Comparison of ENCODE assay signal across 8 cellular contexts in genomic region chr1:83905315-83905907, GRCh38.
DNase-seq lines count a peak whose midpoint lies in the region; ATAC-seq and TF ChIP-seq lines count a peak whose summit lies in the region.

No MANE protein-coding gene starts in this region.

- peak; percentile 1 for DNase-seq in SIG-M5 treated with dmso at 0.1 percent for 504 hours (lab: John Stamatoyannopoulos, UW; ENCODE audit: unreplicated experiment)
- no peak for DNase-seq in SIG-M5 (lab: John Stamatoyannopoulos, UW)
- peak; percentile 11 for DNase-seq in M059J (ENCODE audit: low read depth)
- no peak for DNase-seq in ascending aorta (ENCODE audit: low spot score in 2 of 2)
- DNase-seq in lung microvascular endothelial cell (ENCODE audit: low read depth in 2 of 2), result peak; percentile 23 to 39
- no peak for DNase-seq in activated naive CD4-positive, alpha-beta T cell treated with anti-CD3 and anti-CD28 coated beads, Interleukin-2, amount 50 U/mL, for 16 hours

- H3K4me1 ChIP-seq in ascending aorta, result peaks cover 0 to 2% of the 10 kb centered on the region in 2 donors

- no peak overlapping the region for H3K27ac ChIP-seq in ascending aorta

- no peaks in the 10 kb centered on the region for H3K27me3 ChIP-seq in ascending aorta

- ATAC-seq in stimulated activated memory B cell treated with anti-CD40 and anti-IgM and Interleukin-4, amounts not matched to agents 10 μg/mL and 1 μg/mL and 100 μg/mL, for 72 hours, result no peak
- no peak for ATAC-seq in GM18520 (IDR thresholded peaks at IDR 0.05; ENCODE audit: unreplicated experiment)

- H3K36me3 Mint-ChIP-seq in stimulated activated memory B cell treated with anti-CD40 and anti-IgM and Interleukin-4, amounts not matched to agents 10 μg/mL and 1 μg/mL and 100 μg/mL, for 72 hours, result no peaks in the 10 kb centered on the region

- no peak overlapping the region for H3K4me3 ChIP-seq in ascending aorta

- no peak overlapping the region for H3K4me3 Mint-ChIP-seq in stimulated activated memory B cell treated with anti-CD40 and anti-IgM and Interleukin-4, amounts not matched to agents 10 μg/mL and 1 μg/mL and 100 μg/mL, for 72 hours

- intact Hi-C loops in ascending aorta (cut with DNase I), result no loop called here

- no peaks in the 10 kb centered on the region for H3K9me3 ChIP-seq in ascending aorta

- peak in 2 of 3 experiments; percentile 57 to 67 for TF ChIP-seq CTCF in ascending aorta (IDR thresholded peaks at IDR 0.05)

- H3K9me3 Mint-ChIP-seq in stimulated activated memory B cell treated with anti-CD40 and anti-IgM and Interleukin-4, amounts not matched to agents 10 μg/mL and 1 μg/mL and 100 μg/mL, for 72 hours, result no peaks in the 10 kb centered on the region

- H3K4me1 Mint-ChIP-seq in stimulated activated memory B cell treated with anti-CD40 and anti-IgM and Interleukin-4, amounts not matched to agents 10 μg/mL and 1 μg/mL and 100 μg/mL, for 72 hours, result no peaks in the 10 kb centered on the region

- H3K27me3 Mint-ChIP-seq in stimulated activated memory B cell treated with anti-CD40 and anti-IgM and Interleukin-4, amounts not matched to agents 10 μg/mL and 1 μg/mL and 100 μg/mL, for 72 hours, result peaks cover 34% of the 10 kb centered on the region

- no peak overlapping the region for H3K27ac Mint-ChIP-seq in stimulated activated memory B cell treated with anti-CD40 and anti-IgM and Interleukin-4, amounts not matched to agents 10 μg/mL and 1 μg/mL and 100 μg/mL, for 72 hours

- peaks cover 4 to 19% of the 10 kb centered on the region in 2 donors for H3K36me3 ChIP-seq in ascending aorta

Comparison
In these comparisons a context has a peak if more than half of its experiments do, and no peak if none do; other contexts are left out.
1. DNase-seq: peak in SIG-M5 treated with dmso at 0.1 percent for 504 hours (single experiment), M059J (single experiment) and lung microvascular endothelial cell (2 of 2); none in SIG-M5 (single experiment), ascending aorta (0 of 2) and activated naive CD4-positive, alpha-beta T cell treated with anti-CD3 and anti-CD28 coated beads, Interleukin-2, amount 50 U/mL, for 16 hours (single experiment).